14 cellular contexts compared by ENCODE assay signal in genomic region chr3:184619348-184619747, GRCh38. TPM values are rescaled to one million over a fixed set of nuclear protein-coding genes. Genes with fewer than 3 reads are reported as not detected.
DNase-seq lines count a peak whose midpoint lies in the region; ATAC-seq and TF ChIP-seq lines count a peak whose summit lies in the region.
"Had no signal": no experiment of that assay in that cellular context is flagged by ENCODE, and none has a peak within 500 bp of the region (broad histone marks: within the 10 kb centered on the region; RNA-seq: fewer than 3 reads in every experiment).

No MANE protein-coding gene starts in this region.

- no peaks in the 10 kb centered on the region for H3K9me2 ChIP-seq in Loucy (replicated peaks; ENCODE audit: low read depth, low read length)

- H3K4me3 ChIP-seq in Loucy (ENCODE audit: low read length, poor library complexity, severe bottlenecking) = no peak overlapping the region
- H3K4me3 ChIP-seq: GM12878, uterus had no signal

- no peak overlapping the region for H3K4me2 ChIP-seq in Loucy (ENCODE audit: low read depth, low read length, poor library complexity, severe bottlenecking)

- H3K27me3 ChIP-seq in Loucy (ENCODE audit: insufficient read depth, low read length, poor library complexity, severe bottlenecking) = no peaks in the 10 kb centered on the region
- H3K27me3 ChIP-seq: uterus had no signal

- H3K27me3 Mint-ChIP-seq in CD14-positive monocyte (ENCODE audit: low read depth in 3 of 3) (peaks cover 0 to 2% (median 0%) of the 10 kb centered on the region in 3 donors), mesothelial cell of epicardium (ENCODE audit: low read depth) (no peaks in the 10 kb centered on the region)
- peaks cover 57 to 65% of the 10 kb centered on the region in 2 donors for H3K27me3 Mint-ChIP-seq in effector memory CD8-positive, alpha-beta T cell

- TF ChIP-seq CTCF in CD14-positive monocyte (IDR thresholded peaks at IDR 0.05) (no peak), Loucy (conservative IDR thresholded peaks at IDR 0.05; ENCODE audit: low read length) (no peak), mesothelial cell of epicardium (IDR thresholded peaks at IDR 0.05; ENCODE audit: unreplicated experiment) (no peak), GM20000 (IDR thresholded peaks at IDR 0.05; ENCODE audit: extremely low read depth, missing control alignments) (no peak)

- peaks cover 8% of the 10 kb centered on the region for H3K4me1 ChIP-seq in Loucy (ENCODE audit: insufficient read depth, low read length, poor library complexity, severe bottlenecking)

- H3K79me2 ChIP-seq in Loucy (ENCODE audit: insufficient read depth, low read length) = no peaks in the 10 kb centered on the region

- no peaks in the 10 kb centered on the region for H3K9me3 ChIP-seq in Loucy (ENCODE audit: insufficient read depth, low read depth, low read length)
- H3K9me3 ChIP-seq: uterus had no signal

- no peaks in the 10 kb centered on the region for H3K36me3 ChIP-seq in Loucy (ENCODE audit: insufficient read depth, low read length)
- H3K36me3 ChIP-seq: uterus had no signal

- H2AFZ ChIP-seq in Loucy (ENCODE audit: low read length) = 0 out of 2 replicates have a peak overlapping the region, but pooled peaks have one; percentile 24

- no peaks in the 10 kb centered on the region for H4K20me1 ChIP-seq in Loucy (ENCODE audit: insufficient read depth, low read length, poor library complexity, severe bottlenecking)

- H3K4me1 Mint-ChIP-seq in CD14-positive monocyte (peaks cover 51% of the 10 kb centered on the region), mesothelial cell of epicardium (peaks cover 39% of the 10 kb centered on the region)
- peaks cover 10% of the 10 kb centered on the region in 2 donors for H3K4me1 Mint-ChIP-seq in effector memory CD8-positive, alpha-beta T cell (ENCODE audit: low read depth in 2 of 2)

- no peaks in the 10 kb centered on the region for H3K36me3 Mint-ChIP-seq in CD14-positive monocyte
- H3K36me3 Mint-ChIP-seq in effector memory CD8-positive, alpha-beta T cell (ENCODE audit: insufficient read depth) = peaks cover 3% of the 10 kb centered on the region
- no peaks in the 10 kb centered on the region for H3K36me3 Mint-ChIP-seq in mesothelial cell of epicardium
- H3K36me3 Mint-ChIP-seq: stimulated activated memory B cell treated with anti-CD40 and anti-IgM and Interleukin-4, amounts not matched to agents 10 μg/mL and 1 μg/mL and 100 μg/mL, for 72 hours had no signal

- H3F3A ChIP-seq in Loucy (ENCODE audit: low read depth) = no peaks in the 10 kb centered on the region

- H3K27ac Mint-ChIP-seq in CD14-positive monocyte (peak overlapping the region; percentile 15 to 91 (median 76)), mesothelial cell of epicardium (peak overlapping the region; percentile 0)
- no peak overlapping the region for H3K27ac Mint-ChIP-seq in effector memory CD8-positive, alpha-beta T cell
- H3K27ac Mint-ChIP-seq: stimulated activated memory B cell treated with anti-CD40 and anti-IgM and Interleukin-4, amounts not matched to agents 10 μg/mL and 1 μg/mL and 100 μg/mL, for 72 hours had no signal

- peak overlapping the region in 1 of 2 donors; percentile 36 for H3K4me3 Mint-ChIP-seq in CD14-positive monocyte
- H3K4me3 Mint-ChIP-seq in effector memory CD8-positive, alpha-beta T cell = peak overlapping the region in 1 of 2 donors; percentile 3
- H3K4me3 Mint-ChIP-seq in mesothelial cell of epicardium = no peak overlapping the region
- H3K4me3 Mint-ChIP-seq: stimulated activated memory B cell treated with anti-CD40 and anti-IgM and Interleukin-4, amounts not matched to agents 10 μg/mL and 1 μg/mL and 100 μg/mL, for 72 hours had no signal

- DNase-seq in CD14-positive monocyte (ENCODE audit: low spot score) = peak; percentile 27
- DNase-seq in effector memory CD8-positive, alpha-beta T cell = no peak
- DNase-seq in mesothelial cell of epicardium (ENCODE audit: low spot score in 2 of 2, unreplicated experiment in 2 of 2) = no peak
- DNase-seq in NCI-H69 (lab: John Stamatoyannopoulos, UW) = no peak
- DNase-seq in GM20000 (ENCODE audit: low spot score) = no peak
- DNase-seq in superior temporal gyrus (ENCODE audit: extremely low spot score) = no peak
- DNase-seq in left lobe of liver (ENCODE audit: low spot score) = no peak
- DNase-seq: NCI-H1092, NCI-H2171 treated with DMSO at 0.1 percent for 48 hours, retina had no signal

- H3K9me3 Mint-ChIP-seq in CD14-positive monocyte = peaks cover 0 to 4% (median 1%) of the 10 kb centered on the region in 7 donors
- H3K9me3 Mint-ChIP-seq in effector memory CD8-positive, alpha-beta T cell = no peaks in the 10 kb centered on the region
- H3K9me3 Mint-ChIP-seq in mesothelial cell of epicardium = no peaks in the 10 kb centered on the region
- H3K9me3 Mint-ChIP-seq: stimulated activated memory B cell treated with anti-CD40 and anti-IgM and Interleukin-4, amounts not matched to agents 10 μg/mL and 1 μg/mL and 100 μg/mL, for 72 hours had no signal

- no peak overlapping the region for H3K9ac ChIP-seq in Loucy (ENCODE audit: low read depth, low read length, poor library complexity, severe bottlenecking)

- ATAC-seq in effector memory CD8-positive, alpha-beta T cell (replicated peaks) = peak; percentile 68
- no peak for ATAC-seq in left lobe of liver
- ATAC-seq: GM12878; stimulated activated memory B cell treated with anti-CD40 and anti-IgM and Interleukin-4, amounts not matched to agents 10 μg/mL and 1 μg/mL and 100 μg/mL, for 72 hours had no signal

- intact Hi-C loops in CD14-positive monocyte (cut with micrococcal nuclease) = no loop called here

RNA-seq across cellular contexts. Expression of gene EPHB3, which starts 57.8 kb away (rescaled TPM):
- 1 to 10 TPM in 1 of 2 donors, under 1 TPM in 1; 0.80 to 1.2 TPM for polyA plus RNA-seq in CD14-positive monocyte
- total RNA-seq in mesothelial cell of epicardium = 98.9 to 115 TPM (median 106 TPM) in 3 replicates
- 0.65 TPM for total RNA-seq in left lobe of liver
- total RNA-seq: GM12878 had no signal

Comparison
In these comparisons a context has a peak if more than half of its experiments do, and no peak if none do; other contexts are left out.
1. H3K27ac Mint-ChIP-seq: peak in CD14-positive monocyte (7 of 7) and mesothelial cell of epicardium (single experiment); none in effector memory CD8-positive, alpha-beta T cell (0 of 2).
2. RNA of gene EPHB3, which starts 57.8 kb away (total RNA-seq): 98.9 to 115 TPM in mesothelial cell of epicardium; 0.65 TPM in left lobe of liver (single experiment); every median in the first group is over 10 times any median in the second.